Comparison of ENCODE assay signal across 30 cellular contexts in genomic region chr10:36540611-36541010, GRCh38.
DNase-seq lines count a peak whose midpoint lies in the region; ATAC-seq and TF ChIP-seq lines count a peak whose summit lies in the region.
"Had no signal": no experiment of that assay in that cellular context is flagged by ENCODE, and none has a peak within 500 bp of the region (broad histone marks: within the 10 kb centered on the region; RNA-seq: fewer than 3 reads in every experiment).

No MANE protein-coding gene starts in this region.

- no peaks in the 10 kb centered on the region for H3K36me3 ChIP-seq in PC-3 (ENCODE audit: low read depth, low read length)
- H3K36me3 ChIP-seq in testis (ENCODE audit: low read depth, missing control alignments) = no peaks in the 10 kb centered on the region
- H3K36me3 ChIP-seq in CD4-positive, alpha-beta memory T cell (ENCODE audit: insufficient read depth, low read length) = no peaks in the 10 kb centered on the region
- H3K36me3 ChIP-seq: BE2C; BLaER1; BLaER1 treated with 17β-estradiol and CSF1 and Interleukin-3, amounts not matched to agents 10 nM and 100 nM had no signal

- no peaks in the 10 kb centered on the region for H3K4me1 Mint-ChIP-seq in CD4-positive, alpha-beta memory T cell
- H3K4me1 Mint-ChIP-seq: CD14-positive monocyte; CD8-positive, alpha-beta memory T cell had no signal

- H3K9me3 ChIP-seq in PC-3 (ENCODE audit: low read length) (no peaks in the 10 kb centered on the region), testis (no peaks in the 10 kb centered on the region)
- H3K9me3 ChIP-seq in CD4-positive, alpha-beta memory T cell (ENCODE audit: control insufficient read depth in 1 of 2, low read length in 2 of 2) = no peaks in the 10 kb centered on the region
- H3K9me3 ChIP-seq: A549, BE2C, BLaER1, Caco-2 had no signal

- no peaks in the 10 kb centered on the region for H3K27me3 Mint-ChIP-seq in CD4-positive, alpha-beta memory T cell
- H3K27me3 Mint-ChIP-seq: B cell; CD4-positive, alpha-beta T cell; CD4-positive, CD25-positive, alpha-beta regulatory T cell; CD8-positive, alpha-beta memory T cell had no signal

- H3K27me3 ChIP-seq in PC-3 (ENCODE audit: low read length) (no peaks in the 10 kb centered on the region), testis (no peaks in the 10 kb centered on the region)
- H3K27me3 ChIP-seq in CD4-positive, alpha-beta memory T cell (ENCODE audit: insufficient read depth, low read length) = no peaks in the 10 kb centered on the region
- H3K27me3 ChIP-seq: BE2C; BLaER1; BLaER1 treated with 17β-estradiol and CSF1 and Interleukin-3, amounts not matched to agents 10 nM and 100 nM had no signal

- H3K27ac ChIP-seq in PC-3 (ENCODE audit: low read length) = 0 out of 2 replicates have a peak overlapping the region, but pooled peaks have one; percentile 0
- no peak overlapping the region for H3K27ac ChIP-seq in testis
- H3K27ac ChIP-seq in CD4-positive, alpha-beta memory T cell (ENCODE audit: low read depth, low read length) = no peak overlapping the region
- H3K27ac ChIP-seq: 22Rv1, A549, BLaER1, C4-2B had no signal

- H3K4me2 ChIP-seq in PC-3 (ENCODE audit: low read length) = no peak overlapping the region
- H3K4me2 ChIP-seq: A549, BLaER1 had no signal

- no peak overlapping the region for H3K4me3 Mint-ChIP-seq in CD4-positive, alpha-beta memory T cell
- H3K4me3 Mint-ChIP-seq: B cell; CD14-positive monocyte; CD4-positive, alpha-beta T cell; CD4-positive, CD25-positive, alpha-beta regulatory T cell; CD8-positive, alpha-beta memory T cell; CD8-positive, alpha-beta T cell had no signal

- peaks cover 0 to 8% (median 2%) of the 10 kb centered on the region in 8 donors for H3K9me3 Mint-ChIP-seq in CD4-positive, alpha-beta memory T cell

- TF ChIP-seq CTCF in PC-3 (conservative IDR thresholded peaks at IDR 0.05; ENCODE audit: low read depth, low read length) (no peak), testis (IDR thresholded peaks at IDR 0.05) (no peak)

- DNase-seq in PC-3 = no peak
- DNase-seq in testis = peak; percentile 72
- DNase-seq in NCI-H1417 treated with DMSO at 0.1 percent for 48 hours (lab: John Stamatoyannopoulos, UW) = no peak
- no peak for DNase-seq in CD4-positive, alpha-beta memory T cell
- DNase-seq: 8988T; ACHN; AML-193; BE2C; C1 segment of cervical spinal cord; Caco-2; Calu3; CD4-positive, alpha-beta T cell; CD4-positive, CD25-positive, alpha-beta regulatory T cell; CD8-positive, alpha-beta memory T cell; CD8-positive, alpha-beta T cell; COR-L47; DMS 273 treated with DMSO at 0.1 percent for 48 hours; DMS153; DMS53; DMS79; DMS79 treated with DMSO at 0.1 percent for 48 hours; DND-41; EL had no signal

- no peaks in the 10 kb centered on the region for H3K9me2 ChIP-seq in PC-3 (replicated peaks; ENCODE audit: low read length)

- no peaks in the 10 kb centered on the region for H3K79me2 ChIP-seq in PC-3 (ENCODE audit: low read length)

- intact Hi-C loops in PC-3 (cut with micrococcal nuclease) = no loop called here
- intact Hi-C loops in testis (cut with DNase I; ENCODE audit: low total_unique reads) = no loop called here
- intact Hi-C loops in CD4-positive, alpha-beta memory T cell (cut with micrococcal nuclease) = no loop called here

- H3K4me3 ChIP-seq in PC-3 (ENCODE audit: low read length) = no peak overlapping the region
- no peak overlapping the region for H3K4me3 ChIP-seq in testis
- H3K4me3 ChIP-seq in CD4-positive, alpha-beta memory T cell (ENCODE audit: low read length in 2 of 2) = no peak overlapping the region
- H3K4me3 ChIP-seq: A549; BLaER1; BLaER1 treated with 17β-estradiol and CSF1 and Interleukin-3, amounts not matched to agents 10 nM and 100 nM had no signal

- no peaks in the 10 kb centered on the region for H3K36me3 Mint-ChIP-seq in CD4-positive, alpha-beta memory T cell
- H3K36me3 Mint-ChIP-seq: CD14-positive monocyte; CD4-positive, CD25-positive, alpha-beta regulatory T cell; CD8-positive, alpha-beta memory T cell; CD8-positive, alpha-beta T cell had no signal

- POLR2A ChIA-PET in PC-3 (lab: Charles Lee; ENCODE audit: unreplicated experiment) = no interaction called here
- POLR2A ChIA-PET in CD4-positive, alpha-beta memory T cell (lab: Charles Lee; ENCODE audit: partially characterized antibody) = no interaction called here

- H3K4me1 ChIP-seq in PC-3 (ENCODE audit: insufficient read depth, low read length) (peaks cover 42% of the 10 kb centered on the region), testis (no peaks in the 10 kb centered on the region)
- no peaks in the 10 kb centered on the region for H3K4me1 ChIP-seq in CD4-positive, alpha-beta memory T cell (ENCODE audit: insufficient read depth, low read length)
- H3K4me1 ChIP-seq: BE2C, Caco-2 had no signal

- peaks cover 10% of the 10 kb centered on the region for H3F3A ChIP-seq in PC-3 (ENCODE audit: low read length, unreplicated experiment)

- H3K9ac ChIP-seq in PC-3 (ENCODE audit: low read length) = no peak overlapping the region
- H3K9ac ChIP-seq: BLaER1; BLaER1 treated with 17β-estradiol and CSF1 and Interleukin-3, amounts not matched to agents 10 nM and 100 nM had no signal

- ATAC-seq in PC-3 = no peak
- ATAC-seq: A549; CD8-positive, alpha-beta T cell had no signal

- CTCF ChIA-PET in PC-3 (lab: Charles Lee) = no interaction called here
- CTCF ChIA-PET in CD4-positive, alpha-beta memory T cell (lab: Charles Lee; ENCODE audit: partially characterized antibody) = no interaction called here

- no peak overlapping the region for H3K27ac Mint-ChIP-seq in CD4-positive, alpha-beta memory T cell
- H3K27ac Mint-ChIP-seq: B cell; CD4-positive, alpha-beta T cell; CD4-positive, CD25-positive, alpha-beta regulatory T cell; CD8-positive, alpha-beta memory T cell; CD8-positive, alpha-beta T cell had no signal

- BruUV-seq in PC-3 (replicated peaks; lab: Mats Ljungman, UMichigan) = no TSS peak

- H4K20me1 ChIP-seq in PC-3 (ENCODE audit: low read length) = no peaks in the 10 kb centered on the region
- H4K20me1 ChIP-seq: BLaER1; BLaER1 treated with 17β-estradiol and CSF1 and Interleukin-3, amounts not matched to agents 10 nM and 100 nM had no signal

- H2AFZ ChIP-seq in PC-3 (ENCODE audit: low read length) = no peak overlapping the region

- no peak for TF ChIP-seq POLR2A in testis (IDR thresholded peaks at IDR 0.05)

- WGBS in testis, 2 donors = 58 to 67% methylated on average over 3 of the region's 3 CpGs
